Comparison of ENCODE assay signal across 1 cellular context in genomic region chr19:33225458-33225925, GRCh38.
TF ChIP-seq lines count a peak whose summit lies in the region.

SLC7A10 (minus strand) TSS chr19:33225850; CDS start chr19:33225703, 147 bp downstream.

TF ChIP-seq in GM23338, 12 proteins besides CTCF, POLR2A, EP300 and RAD21 (continued from another document):
- TF ChIP-seq REST (IDR thresholded peaks at IDR 0.05; ENCODE audit: unreplicated experiment) (no peak), ZNF114 (CRISPR knock-in tag; IDR thresholded peaks at IDR 0.05) (no peak), CREB1 (CRISPR knock-in tag; IDR thresholded peaks at IDR 0.05; ENCODE audit: low read depth) (no peak), ZNF331 (CRISPR knock-in tag; IDR thresholded peaks at IDR 0.05; ENCODE audit: low read depth) (no peak), EZH2 (IDR thresholded peaks at IDR 0.05; ENCODE audit: low read depth, unreplicated experiment) (no peak), ETS1 (IDR thresholded peaks at IDR 0.05) (no peak), NANOG (IDR thresholded peaks at IDR 0.05; ENCODE audit: borderline replicate concordance) (no peak), STAT1 (IDR thresholded peaks at IDR 0.05; ENCODE audit: unreplicated experiment) (no peak), POLR2AphosphoS5 (IDR thresholded peaks at IDR 0.05; ENCODE audit: low read depth) (no peak), EZH2phosphoT487 (IDR thresholded peaks at IDR 0.05; ENCODE audit: unreplicated experiment) (no peak), JUNB (IDR thresholded peaks at IDR 0.05; ENCODE audit: unreplicated experiment) (no peak)
